In the genomic region with DNA sequence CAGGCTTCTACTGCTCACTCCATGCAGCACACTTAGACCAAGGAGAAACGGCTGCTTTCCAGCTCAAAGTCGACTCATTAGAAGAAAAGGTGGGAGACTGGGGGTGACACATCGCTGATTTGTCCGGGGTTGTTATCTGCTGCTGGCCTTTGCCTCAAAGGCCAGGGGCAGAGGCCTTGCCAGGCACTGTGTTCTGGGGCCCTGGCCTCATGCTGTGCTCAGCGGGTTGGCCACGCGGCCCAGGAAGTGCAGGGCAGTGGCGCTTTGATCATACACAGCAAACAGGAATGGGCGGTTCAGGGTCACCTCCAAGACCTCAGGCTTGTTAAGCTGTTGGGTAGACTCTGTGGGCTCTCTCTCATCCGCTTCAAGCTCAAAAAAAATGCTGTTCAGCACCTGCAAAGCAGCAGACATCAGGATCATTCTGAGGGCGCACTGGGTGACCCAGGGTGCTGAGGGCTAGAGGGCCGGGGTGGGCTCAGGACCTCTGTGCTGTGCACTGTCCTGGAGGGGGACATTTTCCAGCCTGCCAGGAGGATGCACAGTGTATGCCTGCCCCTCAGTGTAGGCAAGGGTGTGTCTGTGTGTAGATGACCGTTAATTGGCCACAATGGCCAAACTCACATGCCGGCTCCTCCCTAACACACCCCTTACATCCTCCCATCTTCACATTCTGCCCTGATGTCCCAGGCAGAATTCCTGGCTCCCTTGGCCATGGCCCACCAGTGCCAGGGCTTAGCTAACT, we compare ENCODE assay signal across 1 cellular context.
TF ChIP-seq lines count a peak whose summit lies in the region.

No MANE protein-coding gene starts in this region.

TF ChIP-seq in H1, 55 proteins besides CTCF, POLR2A, EP300 and RAD21:
- TF ChIP-seq, protein P1, sequence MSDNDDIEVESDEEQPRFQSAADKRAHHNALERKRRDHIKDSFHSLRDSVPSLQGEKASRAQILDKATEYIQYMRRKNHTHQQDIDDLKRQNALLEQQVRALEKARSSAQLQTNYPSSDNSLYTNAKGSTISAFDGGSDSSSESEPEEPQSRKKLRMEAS (IDR thresholded peaks at IDR 0.05): 0 out of 2 replicates have a peak, but pooled peaks have one; percentile 32
- no peak for TF ChIP-seq TCF12 (IDR thresholded peaks at IDR 0.05; ENCODE audit: low read depth, low read length)
